17 cellular contexts compared by ENCODE assay signal in genomic region chr18:2540575-2540974, GRCh38.
"Had no signal": no experiment of that assay in that cellular context is flagged by ENCODE, and none has a peak within 500 bp of the region (broad histone marks: within the 10 kb centered on the region; RNA-seq: fewer than 3 reads in every experiment).

No MANE protein-coding gene starts in this region.

- H3K9me3 Mint-ChIP-seq: activated CD4-positive, alpha-beta memory T cell treated with anti-CD3 and anti-CD28 coated beads, Interleukin-2, amount 10 ng/mL, durations not matched to agents 7 days and 5 days; activated naive CD4-positive, alpha-beta T cell treated with anti-CD3 and anti-CD28 coated beads, Interleukin-2, amount 50 U/mL, for 72 hours; activated T-cell treated with anti-CD3 and anti-CD28 coated beads, Interleukin-2, amount 50 U/mL, for 24 hours; naive thymus-derived CD4-positive, alpha-beta T cell had no signal

- H3K27me3 Mint-ChIP-seq: activated CD4-positive, alpha-beta memory T cell treated with anti-CD3 and anti-CD28 coated beads, Interleukin-2, amount 10 ng/mL, durations not matched to agents 7 days and 5 days; activated T-cell treated with anti-CD3 and anti-CD28 coated beads, Interleukin-2, amount 50 U/mL, for 24 hours; naive thymus-derived CD4-positive, alpha-beta T cell had no signal

- H3K27ac Mint-ChIP-seq: activated CD4-positive, alpha-beta memory T cell treated with anti-CD3 and anti-CD28 coated beads, Interleukin-2, amount 10 ng/mL, durations not matched to agents 7 days and 5 days; activated T-cell treated with anti-CD3 and anti-CD28 coated beads, Interleukin-2, amount 50 U/mL, for 24 hours; naive thymus-derived CD4-positive, alpha-beta T cell had no signal

- H3K4me3 Mint-ChIP-seq: activated CD4-positive, alpha-beta memory T cell treated with anti-CD3 and anti-CD28 coated beads, Interleukin-2, amount 10 ng/mL, durations not matched to agents 7 days and 5 days; activated T-cell treated with anti-CD3 and anti-CD28 coated beads, Interleukin-2, amount 50 U/mL, for 24 hours; naive thymus-derived CD4-positive, alpha-beta T cell had no signal

- ATAC-seq: activated naive CD4-positive, alpha-beta T cell treated with anti-CD3 and anti-CD28 coated beads, Interleukin-2, amount 50 U/mL, for 72 hours; body of pancreas; left lung; mucosa of descending colon; naive thymus-derived CD4-positive, alpha-beta T cell had no signal

- DNase-seq: activated CD4-positive, alpha-beta memory T cell treated with anti-CD3 and anti-CD28 coated beads, Interleukin-2, amount 10 ng/mL, durations not matched to agents 7 days and 5 days; activated CD4-positive, alpha-beta T cell treated with anti-CD3 and anti-CD28 coated beads for 4 hours; activated T-cell treated with anti-CD3 and anti-CD28 coated beads, Interleukin-2, amount 50 U/mL, for 24 hours; body of pancreas; central memory CD4-positive, alpha-beta T cell; cortex of kidney; effector memory CD4-positive, alpha-beta T cell; head of caudate nucleus; islet precursor cell; left lung; mammary epithelial cell; mucosa of descending colon; naive thymus-derived CD4-positive, alpha-beta T cell; stimulated activated CD4-positive, alpha-beta T cell treated with anti-CD3 and anti-CD28 coated beads, Interleukin-1b, Interleukin-23, amount 100 ng/mL, for 48 hours; T-helper 2 cell had no signal

- H3K36me3 Mint-ChIP-seq: activated naive CD4-positive, alpha-beta T cell treated with anti-CD3 and anti-CD28 coated beads, Interleukin-2, amount 50 U/mL, for 72 hours had no signal

- H3K27ac ChIP-seq: body of pancreas, left lung, neutrophil had no signal
